ENCODE assay signal across 8 cellular contexts in genomic region chr13:110875243-110875642, GRCh38. TPM values are rescaled to one million over a fixed set of nuclear protein-coding genes. Genes with fewer than 3 reads are reported as not detected.
DNase-seq lines count a peak whose midpoint lies in the region; ATAC-seq, FAIRE-seq and TF ChIP-seq lines count a peak whose summit lies in the region.

No MANE protein-coding gene starts in this region.

- POLR2A ChIA-PET in A549 (lab: Yijun Ruan, JAX), result no interaction called here

- 78% methylated on average over 8 of the region's 8 CpGs for WGBS in A549 (ENCODE audit: missing lambda C conversion rate)

- TF ChIP-seq CTCF in A549 (IDR thresholded peaks at IDR 0.05), result no peak
- TF ChIP-seq CTCF in GM13976 (IDR thresholded peaks at IDR 0.05; ENCODE audit: borderline replicate concordance, control extremely low read depth, extremely low read depth, insufficient read depth, missing control alignments), result no peak

- no peak for TF ChIP-seq RAD21 in A549 (conservative IDR thresholded peaks at IDR 0.05 in 1 of 2, IDR thresholded peaks at IDR 0.05 in 1 of 2)

- no peak for DNase-seq in A549 (ENCODE audit: low read depth in 1 of 2, low spot score in 1 of 2)
- DNase-seq in GM13976 (ENCODE audit: low spot score), result peak; percentile 30
- no peak for DNase-seq in activated naive CD8-positive, alpha-beta T cell treated with anti-CD3 and anti-CD28 coated beads for 36 hours
- DNase-seq in T-helper 9 cell, result no peak
- no peak for DNase-seq in HAP-1 (ENCODE audit: low spot score in 2 of 2)
- no peak for DNase-seq in foreskin melanocyte

- H3K9me3 ChIP-seq in A549, result no peaks in the 10 kb centered on the region
- H3K9me3 ChIP-seq in mucosa of stomach (ENCODE audit: control insufficient read depth, low read length), result no peaks in the 10 kb centered on the region
- no peaks in the 10 kb centered on the region for H3K9me3 ChIP-seq in HAP-1

- peak overlapping the region; percentile 95 for H3K4me2 ChIP-seq in A549

- H3K27me3 Mint-ChIP-seq in activated naive CD8-positive, alpha-beta T cell treated with anti-CD3 and anti-CD28 coated beads for 36 hours, result peaks cover 11% of the 10 kb centered on the region

- TF ChIP-seq EP300 in A549 (IDR thresholded peaks at IDR 0.05), result no peak

- in situ Hi-C loops in GM13976 (cut with MboI; ENCODE audit: low sequenced_read_pairs, unreplicated experiment), result no loop called here
- in situ Hi-C loops in HAP-1 (cut with MboI; ENCODE audit: low sequenced_read_pairs), result no loop called here

- H3K4me3 ChIP-seq in A549 (peak overlapping the region; percentile 51; the same call in 2 of the 3 replicates), mucosa of stomach (ENCODE audit: low read length) (no peak overlapping the region), HAP-1 (no peak overlapping the region)

- peak overlapping the region in 1 of 2 experiments; percentile 85; a peak in 4 of 6 replicates for H3K27ac ChIP-seq in A549

- H3K4me3 Mint-ChIP-seq in activated naive CD8-positive, alpha-beta T cell treated with anti-CD3 and anti-CD28 coated beads for 36 hours, result peak overlapping the region; percentile 76

- no peaks in the 10 kb centered on the region for H3K9me3 Mint-ChIP-seq in activated naive CD8-positive, alpha-beta T cell treated with anti-CD3 and anti-CD28 coated beads for 36 hours

- no peak for ATAC-seq in A549
- ATAC-seq in HG03442 (IDR thresholded peaks at IDR 0.05; ENCODE audit: unreplicated experiment), result no peak

- H3K27ac Mint-ChIP-seq in activated naive CD8-positive, alpha-beta T cell treated with anti-CD3 and anti-CD28 coated beads for 36 hours, result peak overlapping the region; percentile 55

- H3K9ac ChIP-seq in mucosa of stomach (ENCODE audit: low read length), result peak overlapping the region; percentile 47

- no peaks in the 10 kb centered on the region for H3K36me3 ChIP-seq in mucosa of stomach (ENCODE audit: control insufficient read depth, insufficient read depth, low read length)
- no peaks in the 10 kb centered on the region for H3K36me3 ChIP-seq in HAP-1 (replicated peaks)

- H3K4me1 ChIP-seq in A549 (peaks cover 15% of the 10 kb centered on the region), mucosa of stomach (ENCODE audit: control insufficient read depth, insufficient read depth, low read length) (peaks cover 15% of the 10 kb centered on the region), HAP-1 (peaks cover 6% of the 10 kb centered on the region)

- CTCF ChIA-PET in A549 (lab: Yijun Ruan, JAX), result interaction anchor here (1.4 to 1.6 kb wide), 2 partner anchors 22 to 40 kb away, joined by 3 to 4 read pairs; no protein-coding TSS in a partner anchor

- H3K4me1 Mint-ChIP-seq in activated naive CD8-positive, alpha-beta T cell treated with anti-CD3 and anti-CD28 coated beads for 36 hours, result peaks cover 3% of the 10 kb centered on the region

- no peak for TF ChIP-seq POLR2A in A549 (IDR thresholded peaks at IDR 0.05; ENCODE audit: low read length)

- FAIRE-seq in A549 (lab: Jason Lieb, UNC), result no peak

- H3K36me3 Mint-ChIP-seq in activated naive CD8-positive, alpha-beta T cell treated with anti-CD3 and anti-CD28 coated beads for 36 hours, result peaks cover 2% of the 10 kb centered on the region

- H3K27me3 ChIP-seq in mucosa of stomach (ENCODE audit: control insufficient read depth, insufficient read depth, low read length), result no peaks in the 10 kb centered on the region
- H3K27me3 ChIP-seq in HAP-1 (ENCODE audit: low read depth), result no peaks in the 10 kb centered on the region

TF ChIP-seq in A549, 52 proteins besides CTCF, POLR2A, EP300 and RAD21:
- TF ChIP-seq EHMT2 (IDR thresholded peaks at IDR 0.05; ENCODE audit: low read depth) (no peak), ESRRA (IDR thresholded peaks at IDR 0.05; ENCODE audit: borderline replicate concordance, low read length) (no peak), ZSCAN20 (CRISPR knock-in tag; IDR thresholded peaks at IDR 0.05) (no peak), TP53 (CRISPR knock-in tag; IDR thresholded peaks at IDR 0.05) (no peak), ATOH8 (CRISPR knock-in tag; IDR thresholded peaks at IDR 0.05; ENCODE audit: low read depth) (no peak), FOXS1 (CRISPR knock-in tag; IDR thresholded peaks at IDR 0.05) (no peak), PHF8 (IDR thresholded peaks at IDR 0.05; ENCODE audit: borderline replicate concordance, low read depth) (no peak), USF2 (IDR thresholded peaks at IDR 0.05) (no peak), ZFP36 (IDR thresholded peaks at IDR 0.05; ENCODE audit: borderline replicate concordance, partially characterized antibody) (no peak), RNF2 (IDR thresholded peaks at IDR 0.05; ENCODE audit: borderline replicate concordance, low read depth) (no peak), E2F6 (IDR thresholded peaks at IDR 0.05; ENCODE audit: borderline replicate concordance, low read depth) (no peak), PBX3 (IDR thresholded peaks at IDR 0.05) (no peak), HOXA7 (CRISPR knock-in tag; IDR thresholded peaks at IDR 0.05) (no peak), MAZ (IDR thresholded peaks at IDR 0.05; ENCODE audit: borderline replicate concordance, low read depth, low read length) (no peak), JUNB (IDR thresholded peaks at IDR 0.05) (no peak)

RNA-seq across cellular contexts. Expression of gene ANKRD10, which starts 39.6 kb away (rescaled TPM):
- 60.2 and 66.0 TPM in 2 replicates for polyA plus RNA-seq in A549 (2011; rRNA removed)
- 23.3 and 26.1 TPM in 2 replicates for polyA plus RNA-seq in A549 (2012; cell fraction: cytosol; rRNA removed)
- polyA plus RNA-seq in A549 (2012; cell fraction: nucleus; rRNA removed), result 72.9 and 89.4 TPM in 2 replicates
- 27.8 to 35.9 TPM (median 32.1 TPM) in 3 replicates for polyA plus RNA-seq in A549 (2017; fragmentation: RNase III; extraction: RNeasy Plus Mini Kit Qiagen cat#74134 plus additional on column Dnase treatment)
- 56.5 and 92.3 TPM in 2 replicates for polyA minus RNA-seq in A549 (2011; rRNA and poly(A)+ RNA removed)
- total RNA-seq in activated naive CD8-positive, alpha-beta T cell treated with anti-CD3 and anti-CD28 coated beads for 36 hours, result 10 to 100 TPM; 48.3 to 54.9 TPM
